ENCODE assay signal across 8 cellular contexts in the genomic region with DNA sequence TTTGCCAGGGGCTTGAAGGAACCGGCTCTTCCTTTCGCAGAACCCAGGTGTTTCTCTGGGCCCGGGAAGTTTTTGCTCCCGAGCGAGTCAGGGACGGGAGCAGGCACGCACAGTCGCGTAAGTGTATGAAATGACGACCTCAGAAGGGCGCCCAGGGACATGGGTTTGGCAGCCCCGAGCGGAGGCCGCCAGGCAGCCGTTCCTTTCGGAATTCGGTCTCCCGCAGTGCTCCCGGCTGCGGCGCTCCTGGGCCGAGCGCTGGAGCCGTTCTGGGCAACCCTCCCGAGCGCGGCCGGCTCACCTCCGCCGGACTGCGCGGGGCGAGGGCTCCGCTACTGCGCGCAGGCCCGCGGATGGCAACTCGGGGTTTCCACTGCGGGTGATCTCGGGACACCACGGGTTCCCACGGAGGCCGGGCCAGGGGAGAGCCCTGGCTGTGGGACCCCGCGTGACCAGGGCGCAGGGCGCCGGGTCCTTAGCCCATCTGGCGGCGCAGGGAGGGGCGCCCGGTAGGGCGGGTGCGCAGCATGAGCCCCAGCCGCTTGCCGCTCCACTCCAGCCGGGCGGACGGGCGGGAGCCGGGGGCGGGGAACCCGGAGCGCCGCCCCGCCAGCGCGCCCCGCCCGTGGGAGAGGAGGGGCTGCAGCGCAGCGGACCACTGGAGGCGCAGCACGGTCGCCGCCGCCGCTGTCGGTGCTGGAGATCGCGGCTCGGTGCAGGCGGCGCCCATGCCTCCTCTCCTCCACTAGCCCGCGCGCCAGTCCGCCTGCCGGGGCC. TPM values are rescaled to one million over a fixed set of nuclear protein-coding genes. Genes with fewer than 3 reads are reported as not detected.
A peak's percentile ranks its signal among the peaks of the same experiment; 100 is the strongest.
DNase-seq lines count a peak whose midpoint lies in the region; ATAC-seq and TF ChIP-seq lines count a peak whose summit lies in the region.

Gene OSBPL6, plus strand, starts transcription at position 690 of the 777 bp plus-strand sequence. CDS start 111,673 bp downstream, outside the sequence.

- intact Hi-C loops in lower lobe of right lung (cut with DNase I), result no loop called here

- H3K27me3 ChIP-seq in lower lobe of right lung (ENCODE audit: low read depth), result no peaks in the 10 kb centered on the region

- H3K4me3 ChIP-seq in AG09309 (ENCODE audit: control insufficient read depth, low read depth, low read length), result peak within 1 kb of the TSS; percentile 67
- peak within 1 kb of the TSS; percentile 91 for H3K4me3 ChIP-seq in lower lobe of right lung

- peak; percentile 96 for ATAC-seq in GM18907 (IDR thresholded peaks at IDR 0.05; ENCODE audit: unreplicated experiment)
- peak; percentile 94 for ATAC-seq in HG03135 (IDR thresholded peaks at IDR 0.05; ENCODE audit: unreplicated experiment)
- ATAC-seq in lower lobe of right lung, result peak; percentile 97 to 98

- no peaks in the 10 kb centered on the region for H3K36me3 ChIP-seq in lower lobe of right lung

- TF ChIP-seq CTCF in AG09309 (IDR thresholded peaks at IDR 0.05; ENCODE audit: control insufficient read depth, insufficient read depth, low read depth, low read length, missing control alignments), result peak; percentile 12
- peak; percentile 43 for TF ChIP-seq CTCF in lower lobe of right lung (IDR thresholded peaks at IDR 0.05)

- DNase-seq in AG09309 (ENCODE audit: low read depth) (peak; percentile 38), NCI-H345 treated with DMSO at 0.1 percent for 48 hours (lab: John Stamatoyannopoulos, UW; ENCODE audit: unreplicated experiment) (peak; percentile 69), ecto neural progenitor cell (ENCODE audit: low spot score) (peak; percentile 86), lower lobe of right lung (peak; percentile 83)
- DNase-seq in activated CD4-positive, alpha-beta T cell treated with anti-CD3 and anti-CD28 coated beads, Interleukin-2, amount 50 U/mL, for 1 hour, result peak; percentile 44
- peak; percentile 40 to 61 for DNase-seq in stimulated activated CD4-positive, alpha-beta T cell treated with anti-CD3 and anti-CD28 coated beads, Interleukin-4, amount 100 ng/mL, for 4 hours

- H3K9me3 ChIP-seq in lower lobe of right lung, result no peaks in the 10 kb centered on the region

- peaks cover 10% of the 10 kb centered on the region for H3K4me1 ChIP-seq in lower lobe of right lung

- peak within 1 kb of the TSS; percentile 87 for H3K27ac ChIP-seq in lower lobe of right lung

RNA-seq across cellular contexts. Expression of gene OSBPL6, which starts in this region (rescaled TPM):
- 7.9 TPM for total RNA-seq in lower lobe of right lung

Comparison
In these comparisons a context has a peak if more than half of its experiments do, and no peak if none do; other contexts are left out.
1. Peak in every context shown above with its lines: DNase-seq, ATAC-seq, H3K4me3 ChIP-seq and H3K27ac ChIP-seq.